In genomic region chr2:172102858-172103359, GRCh38 we compare ENCODE assay signal across 8 cellular contexts. TPM values are rescaled to one million over a fixed set of nuclear protein-coding genes. Genes with fewer than 3 reads are reported as not detected.
DNase-seq lines count a peak whose midpoint lies in the region; ATAC-seq and TF ChIP-seq lines count a peak whose summit lies in the region.

DLX2 (minus strand) TSS chr2:172102900; CDS start chr2:172102538, 362 bp downstream.

- ATAC-seq in GM21360 (IDR thresholded peaks at IDR 0.05; ENCODE audit: unreplicated experiment) (peak; percentile 50), natural killer cell (peak; percentile 44 to 74 (median 66))

- H3K9me3 ChIP-seq in fibroblast of lung (ENCODE audit: control insufficient read depth, insufficient read depth, low read depth, low read length) (no peaks in the 10 kb centered on the region), testis (no peaks in the 10 kb centered on the region)

- H3K36me3 ChIP-seq in fibroblast of lung (ENCODE audit: control insufficient read depth, insufficient read depth, low read length): no peaks in the 10 kb centered on the region
- H3K36me3 ChIP-seq in testis (ENCODE audit: low read depth, missing control alignments): no peaks in the 10 kb centered on the region

- H3K4me2 ChIP-seq in fibroblast of lung (ENCODE audit: extremely low read depth, insufficient read depth, low read length): peak within 1 kb of the TSS; percentile 97

- peak within 1 kb of the TSS; percentile 18 for H3K27ac ChIP-seq in fibroblast of lung (ENCODE audit: insufficient read depth, low read length)
- H3K27ac ChIP-seq in testis: no peak within 1 kb of the TSS

- H3K27ac Mint-ChIP-seq in natural killer cell: peak within 1 kb of the TSS; percentile 78 to 92

- H3K27me3 ChIP-seq in fibroblast of lung (ENCODE audit: control insufficient read depth, insufficient read depth, low read length) (peaks cover 8% of the 10 kb centered on the region), testis (peaks cover 7% of the 10 kb centered on the region)

- peaks cover 44 to 69% of the 10 kb centered on the region in 2 donors for H3K4me1 Mint-ChIP-seq in natural killer cell

- intact Hi-C loops in natural killer cell (cut with micrococcal nuclease) (loop anchor here (1.0 to 10.0 kb wide), 7 partner anchors 16 to 1288 kb away; partner anchors contain the start of genes GAD1 and HAT1), testis (cut with DNase I; ENCODE audit: low total_unique reads) (loop anchor here (10.0 kb wide), 2 partner anchors 288 to 418 kb away; partner anchors contain the start of gene DYNC1I2)

- WGBS in testis, 2 donors: 3 to 4% methylated on average over 7 to 36 of the region's 36 CpGs

- H3K9me3 Mint-ChIP-seq in natural killer cell: no peaks in the 10 kb centered on the region

- no peaks in the 10 kb centered on the region for H3K36me3 Mint-ChIP-seq in natural killer cell

- H3K4me1 ChIP-seq in fibroblast of lung (ENCODE audit: control insufficient read depth, extremely low read depth, insufficient read depth, low read length) (peaks cover 10% of the 10 kb centered on the region), testis (peaks cover 23% of the 10 kb centered on the region)

- H3K4me3 ChIP-seq in fibroblast of lung (replicated peaks in 1 of 4; ENCODE audit: control extremely low read depth in 1 of 4, insufficient read depth in 1 of 4, low read depth in 3 of 4, low read length in 4 of 4) (peak within 1 kb of the TSS; percentile 62 to 75 (median 64)), testis (peak within 1 kb of the TSS; percentile 43 to 61)

- DNase-seq in DMS 273 (lab: John Stamatoyannopoulos, UW; ENCODE audit: unreplicated experiment) (peak; percentile 98), HK-2 (ENCODE audit: unreplicated experiment) (peak; percentile 90), NOMO-1 treated with DMSO at 0.1 percent for 48 hours (lab: John Stamatoyannopoulos, UW; ENCODE audit: unreplicated experiment) (peak; percentile 85), activated T-cell treated with anti-CD3 and anti-CD28 coated beads for 24 hours (ENCODE audit: low read depth) (peak; percentile 67), fibroblast of lung (ENCODE audit: low read depth in 2 of 2) (peak; percentile 75 to 79), natural killer cell (peak; percentile 72), testis (peak; percentile 92)

- peak within 1 kb of the TSS; percentile 38 for H3K9ac ChIP-seq in fibroblast of lung (ENCODE audit: insufficient read depth, low read length)

- no peak for TF ChIP-seq POLR2A in testis (IDR thresholded peaks at IDR 0.05)

- H2AFZ ChIP-seq in fibroblast of lung (ENCODE audit: low read length): peak within 1 kb of the TSS; percentile 90

- no peaks in the 10 kb centered on the region for H4K20me1 ChIP-seq in fibroblast of lung (ENCODE audit: control insufficient read depth, extremely low read depth, insufficient read depth, low read length)

- TF ChIP-seq CTCF in fibroblast of lung (conservative IDR thresholded peaks at IDR 0.05 in 1 of 2, IDR thresholded peaks at IDR 0.05 in 1 of 2; ENCODE audit: low read depth in 1 of 2, low read length in 2 of 2) (no peak), natural killer cell (IDR thresholded peaks at IDR 0.05) (no peak), testis (IDR thresholded peaks at IDR 0.05) (no peak)

- no peaks in the 10 kb centered on the region for H3K79me2 ChIP-seq in fibroblast of lung (ENCODE audit: control insufficient read depth, insufficient read depth, low read length)

- H3K4me3 Mint-ChIP-seq in natural killer cell: peak within 1 kb of the TSS; percentile 94

- peaks cover 55 to 61% of the 10 kb centered on the region in 2 donors for H3K27me3 Mint-ChIP-seq in natural killer cell (ENCODE audit: low read depth in 2 of 2)

RNA-seq across cellular contexts. Expression of gene DLX2, which starts in this region (rescaled TPM):
- total RNA-seq in fibroblast of lung: not detected in 2 replicates
- not detected in 2 replicates for polyA plus RNA-seq in fibroblast of lung
- polyA plus RNA-seq in fibroblast of lung (2012): 0.07 and 0.09 TPM in 2 replicates
- polyA minus RNA-seq in fibroblast of lung (ENCODE audit: low replicate concordance): not detected in 2 replicates
- total RNA-seq in natural killer cell: under 1 TPM; 0.55 to 0.84 (median 0.78) TPM
- 1 to 10 TPM in 1 of 2 donors, under 1 TPM in 1; 0.99 to 1.1 TPM for total RNA-seq in testis
- polyA plus RNA-seq in testis (ENCODE audit: insufficient read depth, low read depth, low replicate concordance): 0.29 TPM

Comparison
In these comparisons a context has a peak if more than half of its experiments do, and no peak if none do; other contexts are left out.
1. Peak in DNase-seq, H3K4me3 ChIP-seq, H3K27ac ChIP-seq, H3K9ac ChIP-seq and H3K4me2 ChIP-seq in fibroblast of lung; RNA of the gene not detected or under 1 TPM.
2. Peak in DNase-seq and ATAC-seq in natural killer cell; RNA of the gene not detected or under 1 TPM.